Comparison of ENCODE assay signal across 1 cellular context in the genomic region with DNA sequence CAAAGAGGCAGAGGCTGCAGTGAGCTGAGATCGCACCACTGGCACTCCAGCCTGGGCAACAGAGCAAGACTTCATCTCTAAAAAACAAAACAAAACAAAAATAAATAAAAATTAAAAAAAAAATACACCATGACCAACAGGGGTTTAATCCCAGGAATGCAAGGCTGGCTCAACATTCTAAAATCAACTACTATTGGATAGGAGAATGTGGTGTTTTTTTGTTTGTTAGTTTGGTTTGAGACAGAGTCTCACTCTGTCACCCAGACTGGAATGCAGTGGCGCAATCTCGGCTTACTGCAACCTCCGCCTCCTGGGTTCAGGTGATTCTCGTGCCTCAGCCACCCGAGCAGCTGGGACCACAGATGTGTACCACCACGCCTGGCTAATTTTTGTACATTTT.
TF ChIP-seq lines count a peak whose summit lies in the region.

No MANE protein-coding gene starts in this region.

TF ChIP-seq in HepG2, 621 proteins besides CTCF, POLR2A, EP300 and RAD21:
- TF ChIP-seq SRSF4 (IDR thresholded peaks at IDR 0.05; ENCODE audit: low read depth, low read length, poor library complexity, severe bottlenecking) (no peak), ZFYVE20 (CRISPR knock-in tag; IDR thresholded peaks at IDR 0.05; ENCODE audit: borderline replicate concordance, low read depth) (no peak), MBD4 (IDR thresholded peaks at IDR 0.05; ENCODE audit: borderline replicate concordance, low read length) (no peak), HOXA3 (CRISPR knock-in tag; IDR thresholded peaks at IDR 0.05) (no peak), ZNF550 (CRISPR knock-in tag; IDR thresholded peaks at IDR 0.05; ENCODE audit: borderline replicate concordance) (no peak), CEBPG (CRISPR knock-in tag; IDR thresholded peaks at IDR 0.05) (peak; percentile 43; the same call in 1 of the 2 replicates), PTBP1 (IDR thresholded peaks at IDR 0.05; ENCODE audit: low read depth, low read length, poor library complexity, severe bottlenecking) (no peak), CEBPB (IDR thresholded peaks at IDR 0.05; ENCODE audit: borderline replicate concordance, low read depth, low read length) (peak; percentile 56; the same call in 1 of the 2 replicates), TBX2 (CRISPR knock-in tag; IDR thresholded peaks at IDR 0.05; ENCODE audit: borderline replicate concordance) (no peak), ZNF775 (CRISPR knock-in tag; IDR thresholded peaks at IDR 0.05; ENCODE audit: borderline replicate concordance) (no peak), ZSCAN9 (CRISPR knock-in tag; IDR thresholded peaks at IDR 0.05; ENCODE audit: borderline replicate concordance) (no peak), ZSCAN22 (CRISPR knock-in tag; IDR thresholded peaks at IDR 0.05) (no peak), SIX1 (CRISPR knock-in tag; IDR thresholded peaks at IDR 0.05; ENCODE audit: borderline replicate concordance) (no peak)
- TF ChIP-seq, protein P1, sequence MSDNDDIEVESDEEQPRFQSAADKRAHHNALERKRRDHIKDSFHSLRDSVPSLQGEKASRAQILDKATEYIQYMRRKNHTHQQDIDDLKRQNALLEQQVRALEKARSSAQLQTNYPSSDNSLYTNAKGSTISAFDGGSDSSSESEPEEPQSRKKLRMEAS (IDR thresholded peaks at IDR 0.05), result no peak
- TF ChIP-seq, protein P2, sequence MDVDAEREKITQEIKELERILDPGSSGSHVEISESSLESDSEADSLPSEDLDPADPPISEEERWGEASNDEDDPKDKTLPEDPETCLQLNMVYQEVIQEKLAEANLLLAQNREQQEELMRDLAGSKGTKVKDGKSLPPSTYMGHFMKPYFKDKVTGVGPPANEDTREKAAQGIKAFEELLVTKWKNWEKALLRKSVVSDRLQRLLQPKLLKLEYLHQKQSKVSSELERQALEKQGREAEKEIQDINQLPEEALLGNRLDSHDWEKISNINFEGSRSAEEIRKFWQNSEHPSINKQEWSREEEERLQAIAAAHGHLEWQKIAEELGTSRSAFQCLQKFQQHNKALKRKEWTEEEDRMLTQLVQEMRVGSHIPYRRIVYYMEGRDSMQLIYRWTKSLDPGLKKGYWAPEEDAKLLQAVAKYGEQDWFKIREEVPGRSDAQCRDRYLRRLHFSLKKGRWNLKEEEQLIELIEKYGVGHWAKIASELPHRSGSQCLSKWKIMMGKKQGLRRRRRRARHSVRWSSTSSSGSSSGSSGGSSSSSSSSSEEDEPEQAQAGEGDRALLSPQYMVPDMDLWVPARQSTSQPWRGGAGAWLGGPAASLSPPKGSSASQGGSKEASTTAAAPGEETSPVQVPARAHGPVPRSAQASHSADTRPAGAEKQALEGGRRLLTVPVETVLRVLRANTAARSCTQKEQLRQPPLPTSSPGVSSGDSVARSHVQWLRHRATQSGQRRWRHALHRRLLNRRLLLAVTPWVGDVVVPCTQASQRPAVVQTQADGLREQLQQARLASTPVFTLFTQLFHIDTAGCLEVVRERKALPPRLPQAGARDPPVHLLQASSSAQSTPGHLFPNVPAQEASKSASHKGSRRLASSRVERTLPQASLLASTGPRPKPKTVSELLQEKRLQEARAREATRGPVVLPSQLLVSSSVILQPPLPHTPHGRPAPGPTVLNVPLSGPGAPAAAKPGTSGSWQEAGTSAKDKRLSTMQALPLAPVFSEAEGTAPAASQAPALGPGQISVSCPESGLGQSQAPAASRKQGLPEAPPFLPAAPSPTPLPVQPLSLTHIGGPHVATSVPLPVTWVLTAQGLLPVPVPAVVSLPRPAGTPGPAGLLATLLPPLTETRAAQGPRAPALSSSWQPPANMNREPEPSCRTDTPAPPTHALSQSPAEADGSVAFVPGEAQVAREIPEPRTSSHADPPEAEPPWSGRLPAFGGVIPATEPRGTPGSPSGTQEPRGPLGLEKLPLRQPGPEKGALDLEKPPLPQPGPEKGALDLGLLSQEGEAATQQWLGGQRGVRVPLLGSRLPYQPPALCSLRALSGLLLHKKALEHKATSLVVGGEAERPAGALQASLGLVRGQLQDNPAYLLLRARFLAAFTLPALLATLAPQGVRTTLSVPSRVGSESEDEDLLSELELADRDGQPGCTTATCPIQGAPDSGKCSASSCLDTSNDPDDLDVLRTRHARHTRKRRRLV (CRISPR knock-in tag; IDR thresholded peaks at IDR 0.05), result no peak
- TF ChIP-seq, protein P3, sequence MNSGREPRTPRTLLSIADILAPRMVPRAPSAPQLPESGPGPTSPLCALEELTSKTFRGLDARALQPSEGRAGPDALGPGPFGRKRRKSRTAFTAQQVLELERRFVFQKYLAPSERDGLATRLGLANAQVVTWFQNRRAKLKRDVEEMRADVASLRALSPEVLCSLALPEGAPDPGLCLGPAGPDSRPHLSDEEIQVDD (CRISPR knock-in tag; IDR thresholded peaks at IDR 0.05; ENCODE audit: borderline replicate concordance), result no peak
- TF ChIP-seq, protein P4, sequence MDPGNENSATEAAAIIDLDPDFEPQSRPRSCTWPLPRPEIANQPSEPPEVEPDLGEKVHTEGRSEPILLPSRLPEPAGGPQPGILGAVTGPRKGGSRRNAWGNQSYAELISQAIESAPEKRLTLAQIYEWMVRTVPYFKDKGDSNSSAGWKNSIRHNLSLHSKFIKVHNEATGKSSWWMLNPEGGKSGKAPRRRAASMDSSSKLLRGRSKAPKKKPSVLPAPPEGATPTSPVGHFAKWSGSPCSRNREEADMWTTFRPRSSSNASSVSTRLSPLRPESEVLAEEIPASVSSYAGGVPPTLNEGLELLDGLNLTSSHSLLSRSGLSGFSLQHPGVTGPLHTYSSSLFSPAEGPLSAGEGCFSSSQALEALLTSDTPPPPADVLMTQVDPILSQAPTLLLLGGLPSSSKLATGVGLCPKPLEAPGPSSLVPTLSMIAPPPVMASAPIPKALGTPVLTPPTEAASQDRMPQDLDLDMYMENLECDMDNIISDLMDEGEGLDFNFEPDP (CRISPR knock-in tag; conservative IDR thresholded peaks at IDR 0.05), result no peak
TF ChIP-seq in HepG2: peak in this region for 2.
